Comparison of ENCODE assay signal across 1 cellular context in genomic region chr2:230738924-230739323, GRCh38.
TF ChIP-seq lines count a peak whose summit lies in the region.

No MANE protein-coding gene starts in this region.

TF ChIP-seq in HepG2, 621 proteins besides CTCF, POLR2A, EP300 and RAD21 (continued from another document and continues in another):
- TF ChIP-seq ZBTB34 (CRISPR knock-in tag; IDR thresholded peaks at IDR 0.05) (no peak), GRHL1 (CRISPR knock-in tag; conservative IDR thresholded peaks at IDR 0.05) (no peak), CEBPZ (IDR thresholded peaks at IDR 0.05; ENCODE audit: low read length) (no peak), SRSF4 (IDR thresholded peaks at IDR 0.05; ENCODE audit: low read depth, low read length, poor library complexity, severe bottlenecking) (no peak), ZSCAN25 (CRISPR knock-in tag; IDR thresholded peaks at IDR 0.05) (0 out of 2 replicates have a peak, but pooled peaks have one; percentile 30), NAIF1 (CRISPR knock-in tag; IDR thresholded peaks at IDR 0.05; ENCODE audit: borderline replicate concordance) (no peak), HOXA7 (CRISPR knock-in tag; IDR thresholded peaks at IDR 0.05) (no peak), ZNF766 (CRISPR knock-in tag; IDR thresholded peaks at IDR 0.05; ENCODE audit: borderline replicate concordance) (no peak), RXRB (CRISPR knock-in tag; IDR thresholded peaks at IDR 0.05; ENCODE audit: borderline replicate concordance) (peak; percentile 83), ZNF878 (CRISPR knock-in tag; IDR thresholded peaks at IDR 0.05) (no peak), TBL1XR1 (IDR thresholded peaks at IDR 0.05; ENCODE audit: borderline replicate concordance, low read length, partially characterized antibody) (peak; percentile 85), KIAA2018 (CRISPR knock-in tag; IDR thresholded peaks at IDR 0.05; ENCODE audit: borderline replicate concordance) (no peak), ZNF709 (CRISPR knock-in tag; IDR thresholded peaks at IDR 0.05) (no peak), ZMYM4 (CRISPR knock-in tag; IDR thresholded peaks at IDR 0.05) (peak; percentile 10; the same call in 1 of the 2 replicates), ARID4A (CRISPR knock-in tag; IDR thresholded peaks at IDR 0.05; ENCODE audit: borderline replicate concordance) (no peak), GTF3A (CRISPR knock-in tag; conservative IDR thresholded peaks at IDR 0.05) (no peak), ZNF768 (CRISPR knock-in tag; IDR thresholded peaks at IDR 0.05) (no peak)
- TF ChIP-seq, protein P1, sequence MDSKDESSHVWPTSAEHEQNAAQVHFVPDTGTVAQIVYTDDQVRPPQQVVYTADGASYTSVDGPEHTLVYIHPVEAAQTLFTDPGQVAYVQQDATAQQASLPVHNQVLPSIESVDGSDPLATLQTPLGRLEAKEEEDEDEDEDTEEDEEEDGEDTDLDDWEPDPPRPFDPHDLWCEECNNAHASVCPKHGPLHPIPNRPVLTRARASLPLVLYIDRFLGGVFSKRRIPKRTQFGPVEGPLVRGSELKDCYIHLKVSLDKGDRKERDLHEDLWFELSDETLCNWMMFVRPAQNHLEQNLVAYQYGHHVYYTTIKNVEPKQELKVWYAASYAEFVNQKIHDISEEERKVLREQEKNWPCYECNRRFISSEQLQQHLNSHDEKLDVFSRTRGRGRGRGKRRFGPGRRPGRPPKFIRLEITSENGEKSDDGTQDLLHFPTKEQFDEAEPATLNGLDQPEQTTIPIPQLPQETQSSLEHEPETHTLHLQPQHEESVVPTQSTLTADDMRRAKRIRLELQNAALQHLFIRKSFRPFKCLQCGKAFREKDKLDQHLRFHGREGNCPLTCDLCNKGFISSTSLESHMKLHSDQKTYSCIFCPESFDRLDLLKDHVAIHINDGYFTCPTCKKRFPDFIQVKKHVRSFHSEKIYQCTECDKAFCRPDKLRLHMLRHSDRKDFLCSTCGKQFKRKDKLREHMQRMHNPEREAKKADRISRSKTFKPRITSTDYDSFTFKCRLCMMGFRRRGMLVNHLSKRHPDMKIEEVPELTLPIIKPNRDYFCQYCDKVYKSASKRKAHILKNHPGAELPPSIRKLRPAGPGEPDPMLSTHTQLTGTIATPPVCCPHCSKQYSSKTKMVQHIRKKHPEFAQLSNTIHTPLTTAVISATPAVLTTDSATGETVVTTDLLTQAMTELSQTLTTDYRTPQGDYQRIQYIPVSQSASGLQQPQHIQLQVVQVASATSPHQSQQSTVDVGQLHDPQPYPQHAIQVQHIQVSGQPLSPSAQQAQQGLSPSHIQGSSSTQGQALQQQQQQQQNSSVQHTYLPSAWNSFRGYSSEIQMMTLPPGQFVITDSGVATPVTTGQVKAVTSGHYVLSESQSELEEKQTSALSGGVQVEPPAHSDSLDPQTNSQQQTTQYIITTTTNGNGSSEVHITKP (CRISPR knock-in tag; IDR thresholded peaks at IDR 0.05; ENCODE audit: low read depth) = no peak
- TF ChIP-seq, protein P2, sequence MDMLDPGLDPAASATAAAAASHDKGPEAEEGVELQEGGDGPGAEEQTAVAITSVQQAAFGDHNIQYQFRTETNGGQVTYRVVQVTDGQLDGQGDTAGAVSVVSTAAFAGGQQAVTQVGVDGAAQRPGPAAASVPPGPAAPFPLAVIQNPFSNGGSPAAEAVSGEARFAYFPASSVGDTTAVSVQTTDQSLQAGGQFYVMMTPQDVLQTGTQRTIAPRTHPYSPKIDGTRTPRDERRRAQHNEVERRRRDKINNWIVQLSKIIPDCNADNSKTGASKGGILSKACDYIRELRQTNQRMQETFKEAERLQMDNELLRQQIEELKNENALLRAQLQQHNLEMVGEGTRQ (IDR thresholded peaks at IDR 0.05; ENCODE audit: low read depth, low read length) = no peak
- TF ChIP-seq, protein P2 (CRISPR knock-in tag; IDR thresholded peaks at IDR 0.05; ENCODE audit: borderline replicate concordance) = no peak
- TF ChIP-seq, protein P3, sequence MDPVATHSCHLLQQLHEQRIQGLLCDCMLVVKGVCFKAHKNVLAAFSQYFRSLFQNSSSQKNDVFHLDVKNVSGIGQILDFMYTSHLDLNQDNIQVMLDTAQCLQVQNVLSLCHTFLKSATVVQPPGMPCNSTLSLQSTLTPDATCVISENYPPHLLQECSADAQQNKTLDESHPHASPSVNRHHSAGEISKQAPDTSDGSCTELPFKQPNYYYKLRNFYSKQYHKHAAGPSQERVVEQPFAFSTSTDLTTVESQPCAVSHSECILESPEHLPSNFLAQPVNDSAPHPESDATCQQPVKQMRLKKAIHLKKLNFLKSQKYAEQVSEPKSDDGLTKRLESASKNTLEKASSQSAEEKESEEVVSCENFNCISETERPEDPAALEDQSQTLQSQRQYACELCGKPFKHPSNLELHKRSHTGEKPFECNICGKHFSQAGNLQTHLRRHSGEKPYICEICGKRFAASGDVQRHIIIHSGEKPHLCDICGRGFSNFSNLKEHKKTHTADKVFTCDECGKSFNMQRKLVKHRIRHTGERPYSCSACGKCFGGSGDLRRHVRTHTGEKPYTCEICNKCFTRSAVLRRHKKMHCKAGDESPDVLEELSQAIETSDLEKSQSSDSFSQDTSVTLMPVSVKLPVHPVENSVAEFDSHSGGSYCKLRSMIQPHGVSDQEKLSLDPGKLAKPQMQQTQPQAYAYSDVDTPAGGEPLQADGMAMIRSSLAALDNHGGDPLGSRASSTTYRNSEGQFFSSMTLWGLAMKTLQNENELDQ (CRISPR knock-in tag; IDR thresholded peaks at IDR 0.05; ENCODE audit: borderline replicate concordance) = no peak
